Comparison of ENCODE assay signal across 19 cellular contexts in the genomic region with DNA sequence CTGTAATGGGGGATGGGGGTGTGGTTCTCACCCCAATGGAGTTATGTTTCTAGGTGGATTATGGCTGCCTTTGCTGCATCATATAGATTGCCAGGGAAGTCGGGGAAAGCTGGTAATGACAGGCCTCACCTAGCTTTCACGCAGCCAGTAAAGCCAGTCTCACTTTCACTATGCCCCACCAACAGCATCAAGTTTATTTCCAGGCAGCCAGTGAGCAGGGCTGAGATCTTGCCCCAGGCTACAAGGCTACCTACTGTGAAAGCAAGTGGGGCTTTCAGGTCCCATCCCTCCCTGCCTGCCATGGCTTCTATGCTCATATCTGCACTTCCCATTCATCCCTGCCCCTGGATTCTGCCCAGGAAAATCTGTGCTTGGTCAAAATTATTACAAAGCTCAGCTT.
"Had no signal": no experiment of that assay in that cellular context is flagged by ENCODE, and none has a peak within 500 bp of the region (broad histone marks: within the 10 kb centered on the region; RNA-seq: fewer than 3 reads in every experiment).

No MANE protein-coding gene starts in this region.

- H3K4me3 ChIP-seq: coronary artery, heart right ventricle, left ventricle myocardium inferior, spleen had no signal

- H3K36me3 ChIP-seq: heart right ventricle, left ventricle myocardium inferior, spleen had no signal

- H3K4me1 Mint-ChIP-seq: activated CD4-positive, alpha-beta memory T cell treated with anti-CD3 and anti-CD28 coated beads, Interleukin-2, amount 10 ng/mL, durations not matched to agents 7 days and 5 days; memory B cell had no signal

- H3K27me3 Mint-ChIP-seq: progenitor cell of endocrine pancreas had no signal

- ATAC-seq: heart right ventricle; natural killer cell treated with Interleukin-12 subunit alpha and Interleukin-12 subunit beta and Interleukin-15 and Interleukin-18, amount 100 ng/mL, for 72 hours; right cardiac atrium had no signal

- H3K9me3 Mint-ChIP-seq: activated CD4-positive, alpha-beta memory T cell treated with anti-CD3 and anti-CD28 coated beads, Interleukin-2, amount 10 ng/mL, durations not matched to agents 7 days and 5 days; natural killer cell treated with Interleukin-12 subunit alpha and Interleukin-12 subunit beta and Interleukin-15 and Interleukin-18, amount 100 ng/mL, for 72 hours had no signal

- H3K4me3 Mint-ChIP-seq: activated CD4-positive, alpha-beta memory T cell treated with anti-CD3 and anti-CD28 coated beads, Interleukin-2, amount 10 ng/mL, durations not matched to agents 7 days and 5 days; memory B cell; natural killer cell treated with Interleukin-12 subunit alpha and Interleukin-12 subunit beta and Interleukin-15 and Interleukin-18, amount 100 ng/mL, for 72 hours had no signal

- H3K27ac Mint-ChIP-seq: activated CD4-positive, alpha-beta memory T cell treated with anti-CD3 and anti-CD28 coated beads, Interleukin-2, amount 10 ng/mL, durations not matched to agents 7 days and 5 days; memory B cell; natural killer cell treated with Interleukin-12 subunit alpha and Interleukin-12 subunit beta and Interleukin-15 and Interleukin-18, amount 100 ng/mL, for 72 hours; progenitor cell of endocrine pancreas had no signal

- H3K27ac ChIP-seq: coronary artery, heart right ventricle, left ventricle myocardium inferior, spleen had no signal

- DNase-seq: activated CD4-positive, alpha-beta memory T cell treated with anti-CD3 and anti-CD28 coated beads, Interleukin-2, amount 10 ng/mL, durations not matched to agents 7 days and 5 days; activated CD8-positive, alpha-beta memory T cell treated with anti-CD3 and anti-CD28 coated beads, Interleukin-2, amount 50 U/mL, for 4 hours; activated naive CD4-positive, alpha-beta T cell treated with Interleukin-2 at 50 U/mL for 16 hours; effector CD4-positive, alpha-beta T cell; foreskin melanocyte; heart right ventricle; left ventricle myocardium inferior; occipital lobe; right cardiac atrium; spleen; stimulated activated CD4-positive, alpha-beta T cell treated with anti-CD3 and anti-CD28 coated beads, Interleukin-2, amount 100 ng/mL, for 24 hours; stimulated activated naive CD4-positive, alpha-beta T cell treated with Interleukin-2 at 50 U/mL for 16 hours; T-helper 9 cell; trophoblast cell had no signal

- H3K4me1 ChIP-seq: heart right ventricle, left ventricle myocardium inferior, spleen had no signal

- H3K36me3 Mint-ChIP-seq: natural killer cell treated with Interleukin-12 subunit alpha and Interleukin-12 subunit beta and Interleukin-15 and Interleukin-18, amount 100 ng/mL, for 72 hours had no signal

- H3K9me3 ChIP-seq: left ventricle myocardium inferior had no signal

- FAIRE-seq: islet of Langerhans had no signal
